In genomic region chr6:107539849-107540464, GRCh38 we compare ENCODE assay signal across 23 cellular contexts. TPM values are rescaled to one million over a fixed set of nuclear protein-coding genes. Genes with fewer than 3 reads are reported as not detected.
A peak's percentile ranks its signal among the peaks of the same experiment; 100 is the strongest.
DNase-seq lines count a peak whose midpoint lies in the region; ATAC-seq and TF ChIP-seq lines count a peak whose summit lies in the region.
"Had no signal": no experiment of that assay in that cellular context is flagged by ENCODE, and none has a peak within 500 bp of the region (broad histone marks: within the 10 kb centered on the region; RNA-seq: fewer than 3 reads in every experiment).

No MANE protein-coding gene starts in this region.

- peaks cover 22% of the 10 kb centered on the region; the same call in 1 of the 2 replicates for H3K79me2 ChIP-seq in SU-DHL-6 (ENCODE audit: insufficient read depth, low read length)
- H3K79me2 ChIP-seq in mammary epithelial cell (ENCODE audit: insufficient read depth, low read length), result no peaks in the 10 kb centered on the region

- CTCF ChIA-PET in mammary epithelial cell (lab: Charles Lee; ENCODE audit: low non-redundant PET), result no interaction called here

- H3K4me1 ChIP-seq in cardiac muscle cell (ENCODE audit: low read depth), result peaks cover 66% of the 10 kb centered on the region
- H3K4me1 ChIP-seq in left lung, result peaks cover 0 to 9% of the 10 kb centered on the region in 2 donors
- H3K4me1 ChIP-seq in mammary epithelial cell (ENCODE audit: insufficient read depth, low read length), result no peaks in the 10 kb centered on the region
- H3K4me1 ChIP-seq: Peyer's patch had no signal

- no peaks in the 10 kb centered on the region for H3K9me3 Mint-ChIP-seq in type B pancreatic cell
- H3K9me3 Mint-ChIP-seq: naive thymus-derived CD8-positive, alpha-beta T cell had no signal

- ATAC-seq in left lung (peak; percentile 57), GM19467 (IDR thresholded peaks at IDR 0.05; ENCODE audit: unreplicated experiment) (no peak)
- ATAC-seq: GM12878; naive thymus-derived CD8-positive, alpha-beta T cell; T-helper 17 cell had no signal

- WGBS in mammary epithelial cell (ENCODE audit: low coverage, missing lambda C conversion rate), result 81% methylated on average over 2 of the region's 2 CpGs

- peaks cover 7% of the 10 kb centered on the region for H3K36me3 Mint-ChIP-seq in type B pancreatic cell
- H3K36me3 Mint-ChIP-seq: naive thymus-derived CD8-positive, alpha-beta T cell had no signal

- BruUV-seq in mammary epithelial cell (replicated peaks; lab: Mats Ljungman, UMichigan), result no TSS peak

- H3K9me3 ChIP-seq in cardiac muscle cell (ENCODE audit: low read depth) (no peaks in the 10 kb centered on the region), SU-DHL-6 (ENCODE audit: insufficient read depth, low read length) (no peaks in the 10 kb centered on the region), left lung (no peaks in the 10 kb centered on the region), mammary epithelial cell (replicated peaks; ENCODE audit: insufficient read depth, low read length) (no peaks in the 10 kb centered on the region)
- H3K9me3 ChIP-seq: Peyer's patch, SJCRH30, tibial artery had no signal

- no peak overlapping the region for H2AFZ ChIP-seq in SU-DHL-6 (ENCODE audit: low read depth, low read length, severe bottlenecking)
- no peak overlapping the region for H2AFZ ChIP-seq in mammary epithelial cell (ENCODE audit: low read depth, low read length)

- peaks cover 9% of the 10 kb centered on the region for H3K27me3 Mint-ChIP-seq in type B pancreatic cell

- dilution Hi-C loops in mammary epithelial cell (cut with HindIII; ENCODE audit: low sequenced_read_pairs), result no loop called here

- H3K27ac ChIP-seq in cardiac muscle cell (peak overlapping the region; percentile 50), SU-DHL-6 (ENCODE audit: low read depth, low read length) (peak overlapping the region; percentile 5; the same call in 1 of the 2 replicates), left lung (no peak overlapping the region), mammary epithelial cell (ENCODE audit: insufficient read depth, low read depth, low read length) (no peak overlapping the region)
- H3K27ac ChIP-seq: Peyer's patch, SJCRH30 had no signal

- no peaks in the 10 kb centered on the region for H4K20me1 ChIP-seq in SU-DHL-6 (ENCODE audit: low read depth, low read length)
- H4K20me1 ChIP-seq in mammary epithelial cell (ENCODE audit: insufficient read depth, low read length), result no peaks in the 10 kb centered on the region

- TF ChIP-seq CTCF in cardiac muscle cell (IDR thresholded peaks at IDR 0.05; ENCODE audit: low read depth, low read length), result no peak
- TF ChIP-seq CTCF in SU-DHL-6 (IDR thresholded peaks at IDR 0.05; ENCODE audit: insufficient read depth, low read length, poor library complexity, severe bottlenecking), result no peak
- no peak for TF ChIP-seq CTCF in left lung (IDR thresholded peaks at IDR 0.05)
- no peak for TF ChIP-seq CTCF in type B pancreatic cell (conservative IDR thresholded peaks at IDR 0.05)
- no peak for TF ChIP-seq CTCF in mammary epithelial cell (conservative IDR thresholded peaks at IDR 0.05 in 1 of 2, IDR thresholded peaks at IDR 0.05 in 1 of 2; ENCODE audit: extremely low read depth in 1 of 2, insufficient read depth in 1 of 2, low read depth in 1 of 2, low read length in 2 of 2)

- H3K36me3 ChIP-seq in cardiac muscle cell (no peaks in the 10 kb centered on the region), SU-DHL-6 (ENCODE audit: low read length) (peaks cover 4% of the 10 kb centered on the region; the same call in 1 of the 2 replicates), left lung (no peaks in the 10 kb centered on the region), mammary epithelial cell (ENCODE audit: insufficient read depth, low read length) (no peaks in the 10 kb centered on the region)
- H3K36me3 ChIP-seq: Peyer's patch, tibial artery had no signal

- DNase-seq in cardiac muscle cell (ENCODE audit: low read depth in 1 of 2, low spot score in 1 of 2) (no peak), cardiac septum (ENCODE audit: low spot score) (no peak), left lung (no peak), type B pancreatic cell (ENCODE audit: extremely low spot score, unreplicated experiment) (no peak), mammary epithelial cell (no peak), NCI-H524 treated with DMSO at 0.1 percent for 48 hours (lab: John Stamatoyannopoulos, UW) (no peak)
- DNase-seq: activated CD4-positive, alpha-beta T cell treated with anti-CD3 and anti-CD28 coated beads, Interleukin-2, amount 50 U/mL, for 4 hours; activated gamma-delta T cell; hippocampal formation; Karpas-422; mesendoderm; naive thymus-derived CD8-positive, alpha-beta T cell; NCI-H1048; NCI-H82; SJCRH30; stimulated activated CD4-positive, alpha-beta T cell treated with anti-CD3 and anti-CD28 coated beads, Interleukin-2, amount 100 ng/mL, for 24 hours; stimulated activated naive CD4-positive, alpha-beta T cell treated with Interleukin-2 at 50 U/mL for 16 hours; T-helper 17 cell; tibial artery had no signal

- H3K9ac ChIP-seq in SU-DHL-6 (ENCODE audit: low read length), result no peak overlapping the region
- no peak overlapping the region for H3K9ac ChIP-seq in mammary epithelial cell (ENCODE audit: insufficient read depth, low read length)

- H3F3A ChIP-seq in SU-DHL-6 (ENCODE audit: insufficient read depth), result peaks cover 18% of the 10 kb centered on the region

- intact Hi-C loops in cardiac septum (cut with DNase I), result loop anchor here (5.0 kb wide), 1 partner anchor 48 kb away; the partner anchor contains the start of gene SOBP
- intact Hi-C loops in left lung (cut with DNase I), result no loop called here
- intact Hi-C loops in mammary epithelial cell (cut with micrococcal nuclease), result no loop called here

- no peaks in the 10 kb centered on the region for H3K9me2 ChIP-seq in SU-DHL-6 (replicated peaks; ENCODE audit: insufficient read depth, low read length)

- H3K27me3 ChIP-seq in cardiac muscle cell (no peaks in the 10 kb centered on the region), SU-DHL-6 (ENCODE audit: low read length) (no peaks in the 10 kb centered on the region), left lung (no peaks in the 10 kb centered on the region), mammary epithelial cell (ENCODE audit: insufficient read depth, low read length) (no peaks in the 10 kb centered on the region)
- H3K27me3 ChIP-seq: Peyer's patch, SJCRH30, tibial artery had no signal

- H3K4me2 ChIP-seq in SU-DHL-6 (ENCODE audit: low read depth, low read length, poor library complexity, severe bottlenecking), result no peak overlapping the region
- no peak overlapping the region for H3K4me2 ChIP-seq in mammary epithelial cell (ENCODE audit: insufficient read depth, low read depth, low read length)

- peak overlapping the region; percentile 15 for H3K4me3 Mint-ChIP-seq in type B pancreatic cell
- H3K4me3 Mint-ChIP-seq: naive thymus-derived CD8-positive, alpha-beta T cell; T-helper 17 cell had no signal

- in situ Hi-C loops in mammary epithelial cell (cut with MboI; ENCODE audit: low sequenced_read_pairs in 2 of 2), result no loop called here

- H3K4me3 ChIP-seq in cardiac muscle cell (no peak overlapping the region), SU-DHL-6 (ENCODE audit: insufficient read depth, low read length, poor library complexity, severe bottlenecking) (no peak overlapping the region), left lung (no peak overlapping the region), mammary epithelial cell (replicated peaks in 1 of 3; ENCODE audit: insufficient read depth in 1 of 3, low read depth in 2 of 3, low read length in 3 of 3) (no peak overlapping the region)
- H3K4me3 ChIP-seq: GM12878, Peyer's patch, SJCRH30, tibial artery had no signal

- H3K4me1 Mint-ChIP-seq in type B pancreatic cell (ENCODE audit: unreplicated experiment), result peaks cover 24% of the 10 kb centered on the region
- H3K4me1 Mint-ChIP-seq: T-helper 17 cell had no signal

- H3K27ac Mint-ChIP-seq in type B pancreatic cell, result peak overlapping the region; percentile 61
- H3K27ac Mint-ChIP-seq: naive thymus-derived CD8-positive, alpha-beta T cell; T-helper 17 cell had no signal

RNA-seq across cellular contexts. Expression of gene SOBP, which starts 50.0 kb away (rescaled TPM):
- total RNA-seq in cardiac muscle cell (24.0 and 30.8 TPM in 2 replicates), cardiac septum (28.7 TPM), left lung (10 to 100 TPM in 1 of 2 donors, 1 to 10 TPM in 1; 6.5 to 11.1 TPM), type B pancreatic cell (ENCODE audit: low replicate concordance) (1.8 and 19.4 TPM in 2 replicates), mammary epithelial cell (under 1 TPM; 0.14 to 0.33 TPM)
- polyA plus RNA-seq in cardiac muscle cell (27.5 and 34.9 TPM in 2 replicates), mammary epithelial cell (not detected)
- not detected for polyA minus RNA-seq in mammary epithelial cell

Comparison
In these comparisons a context has a peak if more than half of its experiments do, and no peak if none do; other contexts are left out.
1. H3K27ac ChIP-seq: peak in cardiac muscle cell (single experiment) and SU-DHL-6 (single experiment); none in left lung (0 of 2) and mammary epithelial cell (single experiment).